18 cellular contexts compared by ENCODE assay signal in genomic region chr16:19578378-19578851, GRCh38. TPM values are rescaled to one million over a fixed set of nuclear protein-coding genes. Genes with fewer than 3 reads are reported as not detected.
A peak's percentile ranks its signal among the peaks of the same experiment; 100 is the strongest.
DNase-seq lines count a peak whose midpoint lies in the region; ATAC-seq and TF ChIP-seq lines count a peak whose summit lies in the region.
"Had no signal": no experiment of that assay in that cellular context is flagged by ENCODE, and none has a peak within 500 bp of the region (broad histone marks: within the 10 kb centered on the region; RNA-seq: fewer than 3 reads in every experiment).

No MANE protein-coding gene starts in this region.

- no peak overlapping the region for H3K4me3 Mint-ChIP-seq in GM23338
- no peak overlapping the region for H3K4me3 Mint-ChIP-seq in CD8-positive, alpha-beta T cell
- H3K4me3 Mint-ChIP-seq: activated B cell treated with CpG ODN at 0.5 μM for 24 hours; naive thymus-derived CD8-positive, alpha-beta T cell; T-helper 17 cell had no signal

- H3K4me3 ChIP-seq in GM23338 = no peak overlapping the region
- H3K4me3 ChIP-seq in CD8-positive, alpha-beta T cell (ENCODE audit: low read depth, low read length) = no peak overlapping the region

- peak overlapping the region; percentile 48; the same call in 1 of the 2 replicates for H3K27ac Mint-ChIP-seq in GM23338
- H3K27ac Mint-ChIP-seq in CD8-positive, alpha-beta T cell = no peak overlapping the region
- H3K27ac Mint-ChIP-seq: activated B cell treated with CpG ODN at 0.5 μM for 24 hours; activated T-helper 2 cell treated with anti-CD3 and anti-CD28 coated beads, Interferon-gamma antibody, Interleukin-2, Interleukin-4, amounts not matched to agents 10 μg/mL and 5 μg/mL and 100 μg/mL, durations not matched to agents 14 hours and 24 hours and 36 hours; T-helper 17 cell had no signal

- no peaks in the 10 kb centered on the region for H3K9me2 ChIP-seq in GM23338 (ENCODE audit: insufficient read depth)

- DNase-seq in GM23338 (ENCODE audit: low spot score) = no peak
- no peak for DNase-seq in sciatic nerve (ENCODE audit: low spot score)
- DNase-seq in CD1c-positive myeloid dendritic cell (ENCODE audit: extremely low spot score) = no peak
- DNase-seq in stimulated activated naive CD4-positive, alpha-beta T cell (lab: John Stamatoyannopoulos, UW) = no peak
- no peak for DNase-seq in CD8-positive, alpha-beta T cell
- DNase-seq in NCI-H524 (lab: John Stamatoyannopoulos, UW) = no peak
- DNase-seq: activated B cell treated with CpG ODN at 0.5 μM for 24 hours; DMS 273 treated with DMSO at 0.1 percent for 48 hours; naive thymus-derived CD8-positive, alpha-beta T cell; NCI-H1417; NCI-H345; SHP77 treated with DMSO at 0.1 percent for 48 hours; stimulated activated CD4-positive, alpha-beta T cell treated with anti-CD3 and anti-CD28 coated beads, Interleukin-4, amount 100 ng/mL, for 1 hour; stimulated activated CD8-positive, alpha-beta memory T cell treated with anti-CD3 and anti-CD28 coated beads, Interleukin-4, amount 100 ng/mL, for 48 hours; T-helper 17 cell had no signal

- peaks cover 54% of the 10 kb centered on the region for H3K36me3 ChIP-seq in GM23338 (ENCODE audit: insufficient read depth)
- H3K36me3 ChIP-seq in CD8-positive, alpha-beta T cell (ENCODE audit: insufficient read depth, low read length) = peaks cover 58% of the 10 kb centered on the region

- no peaks in the 10 kb centered on the region for H3K27me3 ChIP-seq in GM23338 (ENCODE audit: insufficient read depth)
- H3K27me3 ChIP-seq in layer of hippocampus (ENCODE audit: control insufficient read depth, insufficient read depth, low read length) = no peaks in the 10 kb centered on the region
- no peaks in the 10 kb centered on the region for H3K27me3 ChIP-seq in CD8-positive, alpha-beta T cell (ENCODE audit: insufficient read depth, low read length)

- POLR2A ChIA-PET in CD8-positive, alpha-beta T cell (lab: Charles Lee) = no interaction called here

- no peaks in the 10 kb centered on the region for H3F3A ChIP-seq in GM23338 (replicated peaks; ENCODE audit: low read depth)

- no peaks in the 10 kb centered on the region for H4K20me1 ChIP-seq in GM23338 (replicated peaks; ENCODE audit: insufficient read depth)

- H3K4me1 ChIP-seq in GM23338 (ENCODE audit: insufficient read depth) = no peaks in the 10 kb centered on the region
- H3K4me1 ChIP-seq in CD8-positive, alpha-beta T cell (ENCODE audit: insufficient read depth, low read length) = no peaks in the 10 kb centered on the region

- ATAC-seq in GM23338 (no peak), sciatic nerve (peak; percentile 83)
- ATAC-seq in CD8-positive, alpha-beta T cell = no peak
- ATAC-seq: naive thymus-derived CD8-positive, alpha-beta T cell; T-helper 17 cell had no signal

- intact Hi-C loops in sciatic nerve (cut with DNase I) = no loop called here
- intact Hi-C loops in CD8-positive, alpha-beta T cell (cut with DNase I, micrococcal nuclease) = no loop called here

- no peaks in the 10 kb centered on the region for H3K27me3 Mint-ChIP-seq in GM23338 (ENCODE audit: insufficient read depth, low read depth, poor library complexity)
- H3K27me3 Mint-ChIP-seq in CD8-positive, alpha-beta T cell (ENCODE audit: low read depth) = no peaks in the 10 kb centered on the region
- H3K27me3 Mint-ChIP-seq: activated B cell treated with CpG ODN at 0.5 μM for 24 hours; naive thymus-derived CD8-positive, alpha-beta T cell; T-helper 17 cell had no signal

- peaks cover 7% of the 10 kb centered on the region for H3K9me3 Mint-ChIP-seq in GM23338
- peaks cover 6% of the 10 kb centered on the region for H3K9me3 Mint-ChIP-seq in CD8-positive, alpha-beta T cell

- H2AFZ ChIP-seq in GM23338 = no peak overlapping the region

- TF ChIP-seq CTCF in GM23338 (conservative IDR thresholded peaks at IDR 0.05; ENCODE audit: low read depth in 2 of 2) = no peak
- TF ChIP-seq CTCF in CD8-positive, alpha-beta T cell (IDR thresholded peaks at IDR 0.05) = no peak

- CTCF ChIA-PET in CD8-positive, alpha-beta T cell (lab: Charles Lee) = interaction anchor here (0.7 to 1.2 kb wide), 3 partner anchors 308 to 329 kb away, joined by 3 to 4 read pairs (median 3); no protein-coding TSS in a partner anchor

- H3K36me3 Mint-ChIP-seq in GM23338 (ENCODE audit: low read depth) = peaks cover 91% of the 10 kb centered on the region
- peaks cover 87% of the 10 kb centered on the region for H3K36me3 Mint-ChIP-seq in CD8-positive, alpha-beta T cell

- no peaks in the 10 kb centered on the region for H3K79me2 ChIP-seq in GM23338 (replicated peaks; ENCODE audit: insufficient read depth)

- H3K4me1 Mint-ChIP-seq in GM23338 = no peaks in the 10 kb centered on the region
- H3K4me1 Mint-ChIP-seq in CD8-positive, alpha-beta T cell (ENCODE audit: low read depth) = no peaks in the 10 kb centered on the region
- H3K4me1 Mint-ChIP-seq: activated B cell treated with CpG ODN at 0.5 μM for 24 hours, T-helper 17 cell had no signal

- no peak overlapping the region for H3K4me2 ChIP-seq in GM23338

- no peak overlapping the region for H3K27ac ChIP-seq in GM23338 (ENCODE audit: low read depth)
- peak overlapping the region; percentile 94 for H3K27ac ChIP-seq in cingulate gyrus (ENCODE audit: low read depth, low read length)
- H3K27ac ChIP-seq in layer of hippocampus (ENCODE audit: low read depth, low read length) = peak overlapping the region; percentile 97
- H3K27ac ChIP-seq in CD8-positive, alpha-beta T cell (ENCODE audit: low read depth, low read length) = no peak overlapping the region

- H3K9me3 ChIP-seq in CD8-positive, alpha-beta T cell (ENCODE audit: low read length) = no peaks in the 10 kb centered on the region

TF ChIP-seq in GM23338, 12 proteins besides CTCF, POLR2A, EP300 and RAD21 (continues in another document):
- TF ChIP-seq, protein P1, sequence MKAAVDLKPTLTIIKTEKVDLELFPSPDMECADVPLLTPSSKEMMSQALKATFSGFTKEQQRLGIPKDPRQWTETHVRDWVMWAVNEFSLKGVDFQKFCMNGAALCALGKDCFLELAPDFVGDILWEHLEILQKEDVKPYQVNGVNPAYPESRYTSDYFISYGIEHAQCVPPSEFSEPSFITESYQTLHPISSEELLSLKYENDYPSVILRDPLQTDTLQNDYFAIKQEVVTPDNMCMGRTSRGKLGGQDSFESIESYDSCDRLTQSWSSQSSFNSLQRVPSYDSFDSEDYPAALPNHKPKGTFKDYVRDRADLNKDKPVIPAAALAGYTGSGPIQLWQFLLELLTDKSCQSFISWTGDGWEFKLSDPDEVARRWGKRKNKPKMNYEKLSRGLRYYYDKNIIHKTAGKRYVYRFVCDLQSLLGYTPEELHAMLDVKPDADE (IDR thresholded peaks at IDR 0.05) = no peak
- TF ChIP-seq EZH2phosphoT487 (IDR thresholded peaks at IDR 0.05; ENCODE audit: unreplicated experiment) (no peak), POLR2AphosphoS5 (IDR thresholded peaks at IDR 0.05; ENCODE audit: low read depth) (no peak)

RNA-seq across cellular contexts. Expression of gene VPS35L, which starts 22.9 kb away (rescaled TPM):
- total RNA-seq in GM23338 (2014; rRNA removed; shearing (Covaris generic)) = 54.6 and 61.3 TPM in 2 replicates
- 48.0 and 49.7 TPM in 2 replicates for polyA plus RNA-seq in GM23338 (2016; fragmentation: Nextera tagmentation; extraction: Ambion mirVana)
- total RNA-seq in sciatic nerve = 61.4 TPM
- 10 to 100 TPM; 26.5 to 27.3 TPM for total RNA-seq in CD8-positive, alpha-beta T cell

RNA-seq across cellular contexts. Expression of gene CCP110, which starts 54.7 kb away (rescaled TPM):
- 20.9 and 25.4 TPM in 2 replicates for total RNA-seq in GM23338 (2014; rRNA removed; shearing (Covaris generic))
- polyA plus RNA-seq in GM23338 (2016; fragmentation: Nextera tagmentation; extraction: Ambion mirVana) = 8.3 and 10.7 TPM in 2 replicates
- total RNA-seq in sciatic nerve = 32.3 TPM
- total RNA-seq in CD8-positive, alpha-beta T cell = 10 to 100 TPM; 12.2 to 14.1 TPM

RNA-seq across cellular contexts. Expression of gene GDE1, which starts 56.5 kb away (rescaled TPM):
- 60.1 and 69.3 TPM in 2 replicates for total RNA-seq in GM23338 (2014; rRNA removed; shearing (Covaris generic))
- polyA plus RNA-seq in GM23338 (2016; fragmentation: Nextera tagmentation; extraction: Ambion mirVana) = 30.0 and 30.8 TPM in 2 replicates
- total RNA-seq in sciatic nerve = 43.2 TPM
- total RNA-seq in CD8-positive, alpha-beta T cell = 10 to 100 TPM; 26.2 to 29.0 TPM

Comparison
In these comparisons a context has a peak if more than half of its experiments do, and no peak if none do; other contexts are left out.
1. H3K27ac ChIP-seq: peak in cingulate gyrus (single experiment) and layer of hippocampus (single experiment); none in GM23338 (single experiment) and CD8-positive, alpha-beta T cell (single experiment).